Comparison of ENCODE assay signal across 22 cellular contexts in the genomic region with DNA sequence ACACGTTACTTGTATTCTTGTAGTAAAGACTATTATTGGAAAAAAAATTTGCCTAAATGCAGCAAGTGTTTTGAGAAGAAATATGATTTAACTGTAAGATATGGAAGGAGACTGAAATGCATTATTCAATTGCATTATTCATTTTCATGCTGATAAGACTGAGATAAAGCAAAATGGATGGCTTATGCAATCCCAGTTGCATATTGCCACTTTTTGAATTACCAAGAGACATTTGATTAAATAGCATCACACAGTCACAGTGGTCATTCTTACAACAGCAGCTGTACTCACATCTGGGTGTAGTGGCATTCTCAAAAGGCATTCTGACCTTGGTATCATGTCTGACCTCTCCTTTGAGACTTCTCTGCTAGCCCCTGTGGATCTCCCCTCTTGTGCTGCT. TPM values are rescaled to one million over a fixed set of nuclear protein-coding genes. Genes with fewer than 3 reads are reported as not detected.
DNase-seq lines count a peak whose midpoint lies in the region; ATAC-seq and TF ChIP-seq lines count a peak whose summit lies in the region.
"Had no signal": no experiment of that assay in that cellular context is flagged by ENCODE, and none has a peak within 500 bp of the region (broad histone marks: within the 10 kb centered on the region; RNA-seq: fewer than 3 reads in every experiment).

No MANE protein-coding gene starts in this region.

- peaks cover 17% of the 10 kb centered on the region for H3K4me1 Mint-ChIP-seq in mesothelial cell of epicardium
- H3K4me1 Mint-ChIP-seq in type B pancreatic cell (ENCODE audit: unreplicated experiment) = peaks cover 10% of the 10 kb centered on the region
- H3K4me1 Mint-ChIP-seq: CD4-positive, alpha-beta memory T cell had no signal

- H3K36me3 ChIP-seq in Karpas-422 (ENCODE audit: insufficient read depth, low read length) (no peaks in the 10 kb centered on the region), SK-N-SH (replicated peaks in 1 of 2; ENCODE audit: control insufficient read depth in 1 of 2, insufficient read depth in 2 of 2, low read length in 1 of 2) (no peaks in the 10 kb centered on the region), colonic mucosa (no peaks in the 10 kb centered on the region)
- H3K36me3 ChIP-seq: BLaER1 treated with 17β-estradiol and CSF1 and Interleukin-3, amounts not matched to agents 10 nM and 100 nM; Peyer's patch had no signal

- intact Hi-C loops in colonic mucosa (cut with DNase I) = no loop called here

- H3K9me3 ChIP-seq in Karpas-422 (ENCODE audit: low read length) = no peaks in the 10 kb centered on the region
- H3K9me3 ChIP-seq in SK-N-SH = no peaks in the 10 kb centered on the region
- H3K9me3 ChIP-seq in colonic mucosa = no peaks in the 10 kb centered on the region
- H3K9me3 ChIP-seq: BLaER1 treated with 17β-estradiol and CSF1 and Interleukin-3, amounts not matched to agents 10 nM and 100 nM; Caco-2; Peyer's patch had no signal

- POLR2A ChIA-PET in SK-N-SH (lab: Yijun Ruan, JAX) = no interaction called here

- H2AFZ ChIP-seq in Karpas-422 (ENCODE audit: low read length) (peak overlapping the region; percentile 84), SK-N-SH (ENCODE audit: low read depth) (no peak overlapping the region; the same call in 1 of the 2 replicates)

- H3K9me3 Mint-ChIP-seq in mesothelial cell of epicardium (no peaks in the 10 kb centered on the region), type B pancreatic cell (no peaks in the 10 kb centered on the region)
- H3K9me3 Mint-ChIP-seq: CD4-positive, alpha-beta memory T cell; HFFc6 had no signal

- H3F3A ChIP-seq in SK-N-SH (replicated peaks; ENCODE audit: insufficient read depth) = no peaks in the 10 kb centered on the region

- H3K27ac ChIP-seq in Karpas-422 (ENCODE audit: low read length) (peak overlapping the region; percentile 53; the same call in 1 of the 2 replicates), SK-N-SH (ENCODE audit: low read depth in 2 of 2, low read length in 1 of 2) (no peak overlapping the region), colonic mucosa (no peak overlapping the region)
- H3K27ac ChIP-seq: BLaER1 treated with 17β-estradiol and CSF1 and Interleukin-3, amounts not matched to agents 10 nM and 100 nM; HL-60; Peyer's patch had no signal

- CTCF ChIA-PET in SK-N-SH (lab: Yijun Ruan, JAX) = interaction anchor here (1.4 to 1.6 kb wide), 4 partner anchors 11 to 87 kb away, joined by 3 to 7 read pairs (median 4); a partner anchor contains a TSS

- TF ChIP-seq RAD21 in SK-N-SH (IDR thresholded peaks at IDR 0.05; ENCODE audit: low read length) = no peak

- H3K79me2 ChIP-seq in Karpas-422 (ENCODE audit: low read length) (no peaks in the 10 kb centered on the region), SK-N-SH (ENCODE audit: insufficient read depth) (no peaks in the 10 kb centered on the region)

- 61% methylated on average over 1 of the region's 1 CpG for WGBS in SK-N-SH (ENCODE audit: low lambda C conversion rate)

- peaks cover 22% of the 10 kb centered on the region for H3K4me1 ChIP-seq in Karpas-422 (ENCODE audit: low read length)
- peaks cover 0 to 3% of the 10 kb centered on the region in 2 experiments; a peak in 2 of 4 replicates for H3K4me1 ChIP-seq in SK-N-SH (ENCODE audit: control insufficient read depth in 1 of 2, insufficient read depth in 2 of 2, low read depth in 1 of 2, low read length in 1 of 2)
- H3K4me1 ChIP-seq in colonic mucosa = no peaks in the 10 kb centered on the region
- H3K4me1 ChIP-seq: Caco-2, Peyer's patch had no signal

- H3K4me3 Mint-ChIP-seq in mesothelial cell of epicardium (no peak overlapping the region), type B pancreatic cell (no peak overlapping the region)
- H3K4me3 Mint-ChIP-seq: CD4-positive, alpha-beta memory T cell; HFFc6 had no signal

- H3K27me3 Mint-ChIP-seq in mesothelial cell of epicardium (ENCODE audit: low read depth) (no peaks in the 10 kb centered on the region), type B pancreatic cell (no peaks in the 10 kb centered on the region)

- peak overlapping the region; percentile 41; the same call in 1 of the 2 replicates for H3K9ac ChIP-seq in Karpas-422 (ENCODE audit: low read length)
- H3K9ac ChIP-seq in SK-N-SH = no peak overlapping the region
- no peak overlapping the region for H3K9ac ChIP-seq in colonic mucosa (ENCODE audit: low read depth in 2 of 2, low read length in 2 of 2)
- H3K9ac ChIP-seq: BLaER1 treated with 17β-estradiol and CSF1 and Interleukin-3, amounts not matched to agents 10 nM and 100 nM had no signal

- no peaks in the 10 kb centered on the region for H3K36me3 Mint-ChIP-seq in mesothelial cell of epicardium
- no peaks in the 10 kb centered on the region for H3K36me3 Mint-ChIP-seq in type B pancreatic cell

- peak overlapping the region; percentile 32 for H3K27ac Mint-ChIP-seq in mesothelial cell of epicardium
- H3K27ac Mint-ChIP-seq in type B pancreatic cell = peak overlapping the region; percentile 71
- H3K27ac Mint-ChIP-seq: CD4-positive, alpha-beta memory T cell; HFFc6 had no signal

- H3K27me3 ChIP-seq in Karpas-422 (ENCODE audit: low read length) (no peaks in the 10 kb centered on the region), SK-N-SH (ENCODE audit: insufficient read depth) (no peaks in the 10 kb centered on the region), colonic mucosa (no peaks in the 10 kb centered on the region)
- H3K27me3 ChIP-seq: BLaER1 treated with 17β-estradiol and CSF1 and Interleukin-3, amounts not matched to agents 10 nM and 100 nM; Peyer's patch had no signal

- H4K20me1 ChIP-seq in Karpas-422 (ENCODE audit: insufficient read depth, low read depth, low read length) = no peaks in the 10 kb centered on the region
- no peaks in the 10 kb centered on the region for H4K20me1 ChIP-seq in SK-N-SH (ENCODE audit: insufficient read depth)
- H4K20me1 ChIP-seq: BLaER1 treated with 17β-estradiol and CSF1 and Interleukin-3, amounts not matched to agents 10 nM and 100 nM had no signal

- no peak for ATAC-seq in HG02798 (IDR thresholded peaks at IDR 0.05; ENCODE audit: poor library complexity, unreplicated experiment)
- ATAC-seq: HepG2 had no signal

- DNase-seq in Karpas-422 (no peak), SK-N-SH (peak; percentile 12), mesothelial cell of epicardium (ENCODE audit: low spot score in 2 of 2, unreplicated experiment in 2 of 2) (no peak), type B pancreatic cell (ENCODE audit: extremely low spot score, unreplicated experiment) (no peak), NCI-H345 (lab: John Stamatoyannopoulos, UW) (no peak), mesenteric fat pad (ENCODE audit: low spot score) (no peak), colonic mucosa (no peak)
- DNase-seq: Caco-2; CD4-positive, alpha-beta memory T cell; DMS 273 treated with DMSO at 0.1 percent for 48 hours; DND-41; HFFc6; NCI-H1092 treated with DMSO at 0.1 percent for 48 hours; NCI-H1436 treated with DMSO at 0.1 percent for 48 hours; NCI-H1930; NCI-H510A treated with DMSO at 0.1 percent for 48 hours; NCI-H748 treated with DMSO at 0.1 percent for 48 hours; Peyer's patch had no signal

- TF ChIP-seq CTCF in SK-N-SH (IDR thresholded peaks at IDR 0.05) = no peak
- no peak for TF ChIP-seq CTCF in mesothelial cell of epicardium (IDR thresholded peaks at IDR 0.05; ENCODE audit: unreplicated experiment)
- no peak for TF ChIP-seq CTCF in type B pancreatic cell (conservative IDR thresholded peaks at IDR 0.05)
- no peak for TF ChIP-seq CTCF in colonic mucosa (IDR thresholded peaks at IDR 0.05)

- H3K9me2 ChIP-seq in Karpas-422 (replicated peaks; ENCODE audit: insufficient read depth, low read length) (no peaks in the 10 kb centered on the region), SK-N-SH (no peaks in the 10 kb centered on the region)

- H3K4me2 ChIP-seq in Karpas-422 (ENCODE audit: low read depth, low read length, poor library complexity, severe bottlenecking) = peak overlapping the region; percentile 53
- no peak overlapping the region for H3K4me2 ChIP-seq in SK-N-SH

- TF ChIP-seq EP300 in SK-N-SH (IDR thresholded peaks at IDR 0.05; ENCODE audit: borderline replicate concordance in 1 of 2, low read depth in 1 of 2, low read length in 1 of 2) = peak in 1 of 2 experiments; percentile 33; a peak in 1 of 4 replicates

- H3K4me3 ChIP-seq in Karpas-422 (ENCODE audit: low read length) = peak overlapping the region; percentile 22
- H3K4me3 ChIP-seq in SK-N-SH (ENCODE audit: low read depth in 2 of 2, low read length in 1 of 2) = no peak overlapping the region
- H3K4me3 ChIP-seq in colonic mucosa = no peak overlapping the region
- H3K4me3 ChIP-seq: BLaER1 treated with 17β-estradiol and CSF1 and Interleukin-3, amounts not matched to agents 10 nM and 100 nM; Peyer's patch had no signal

TF ChIP-seq in SK-N-SH, 30 proteins besides CTCF, POLR2A, EP300 and RAD21 (continues in another document):
- TF ChIP-seq CHD2 (IDR thresholded peaks at IDR 0.05; ENCODE audit: low read length, partially characterized antibody) (peak; percentile 19), GABPA (IDR thresholded peaks at IDR 0.05; ENCODE audit: low read depth) (no peak), MEF2A (IDR thresholded peaks at IDR 0.05; ENCODE audit: borderline replicate concordance, low read depth) (no peak), GATA2 (CRISPR knock-in tag; IDR thresholded peaks at IDR 0.05) (peak; percentile 47), TAF1 (IDR thresholded peaks at IDR 0.05; ENCODE audit: borderline replicate concordance, low read depth, low read length) (no peak)
- TF ChIP-seq, protein P1, sequence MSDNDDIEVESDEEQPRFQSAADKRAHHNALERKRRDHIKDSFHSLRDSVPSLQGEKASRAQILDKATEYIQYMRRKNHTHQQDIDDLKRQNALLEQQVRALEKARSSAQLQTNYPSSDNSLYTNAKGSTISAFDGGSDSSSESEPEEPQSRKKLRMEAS (IDR thresholded peaks at IDR 0.05; ENCODE audit: low read depth) = no peak

RNA-seq across cellular contexts. Expression of a gene that starts 25.7 kb away (rescaled TPM):
- total RNA-seq in Karpas-422 (2014; rRNA removed; shearing (Covaris generic); ENCODE audit: low replicate concordance) = 81.8 and 95.4 TPM in 2 replicates
- polyA plus RNA-seq in SK-N-SH (2012; rRNA removed) = 41.0 and 51.2 TPM in 2 replicates
- polyA plus RNA-seq in SK-N-SH (2012; cell fraction: cytosol; rRNA removed) = 56.5 and 63.6 TPM in 2 replicates
- polyA plus RNA-seq in SK-N-SH (2012; cell fraction: nucleus; rRNA removed) = 54.6 and 62.8 TPM in 2 replicates
- total RNA-seq in mesothelial cell of epicardium (51.1 to 53.5 TPM (median 51.6 TPM) in 3 replicates), type B pancreatic cell (ENCODE audit: low replicate concordance) (42.9 and 43.1 TPM in 2 replicates), mesenteric fat pad (21.3 TPM), colonic mucosa (10 to 100 TPM; 66.2 to 69.3 TPM)

RNA-seq across cellular contexts. Expression of a gene that starts 40.9 kb away (rescaled TPM):
- 89.9 and 130 TPM in 2 replicates for total RNA-seq in Karpas-422 (2014; rRNA removed; shearing (Covaris generic); ENCODE audit: low replicate concordance)
- 59.8 and 67.6 TPM in 2 replicates for polyA plus RNA-seq in SK-N-SH (2012; rRNA removed)
- 101 and 141 TPM in 2 replicates for polyA plus RNA-seq in SK-N-SH (2012; cell fraction: cytosol; rRNA removed)
- 19.5 and 38.9 TPM in 2 replicates for polyA plus RNA-seq in SK-N-SH (2012; cell fraction: nucleus; rRNA removed)
- total RNA-seq in mesothelial cell of epicardium = 87.9 to 90.6 TPM (median 88.4 TPM) in 3 replicates
- 88.8 and 93.9 TPM in 2 replicates for total RNA-seq in type B pancreatic cell (ENCODE audit: low replicate concordance)
- total RNA-seq in mesenteric fat pad = 78.9 TPM
- total RNA-seq in colonic mucosa = 100 to 1,000 TPM in 1 of 2 donors, 10 to 100 TPM in 1; 99.4 to 123 TPM
